Comparison of ENCODE assay signal across 8 cellular contexts in genomic region chr21:41425954-41426655, GRCh38. TPM values are rescaled to one million over a fixed set of nuclear protein-coding genes. Genes with fewer than 3 reads are reported as not detected.
DNase-seq lines count a peak whose midpoint lies in the region; ATAC-seq and TF ChIP-seq lines count a peak whose summit lies in the region.

Gene MX1, plus strand, starts transcription at chr21:41426239. Its CDS starts 5,832 bp downstream, at chr21:41432071.

- no peak within 1 kb of the TSS for H3K9ac ChIP-seq in endodermal cell (ENCODE audit: extremely low read depth, low read length, poor library complexity, severe bottlenecking)

- H3K4me3 Mint-ChIP-seq in endodermal cell: peak within 1 kb of the TSS; percentile 62

- ATAC-seq in GM21526 (IDR thresholded peaks at IDR 0.05; ENCODE audit: low FRiP score, unreplicated experiment): peak; percentile 80

- peak; percentile 39 for DNase-seq in DMS79 treated with DMSO at 0.1 percent for 48 hours (lab: John Stamatoyannopoulos, UW)
- DNase-seq in MG63: peak; percentile 79
- peak; percentile 72 to 87 for DNase-seq in activated CD8-positive, alpha-beta memory T cell treated with anti-CD3 and anti-CD28 coated beads for 4 hours (ENCODE audit: low read depth in 2 of 2)
- peak; percentile 75 for DNase-seq in endodermal cell
- peak; percentile 64 to 79 for DNase-seq in stimulated activated CD8-positive, alpha-beta memory T cell treated with anti-CD3 and anti-CD28 coated beads, Interleukin-15, amount 100 ng/mL, for 48 hours (ENCODE audit: low read depth in 2 of 2)
- no peak for DNase-seq in NCI-H446 treated with DMSO at 0.1 percent for 48 hours (lab: John Stamatoyannopoulos, UW)

- H3K4me3 ChIP-seq in MG63: peak within 1 kb of the TSS; percentile 67
- peak within 1 kb of the TSS; percentile 75 for H3K4me3 ChIP-seq in endodermal cell (ENCODE audit: low read length)
- H3K4me3 ChIP-seq in mononuclear cell (ENCODE audit: low read length): peak within 1 kb of the TSS; percentile 84

- H3K36me3 ChIP-seq in MG63 (no peaks in the 10 kb centered on the region), endodermal cell (ENCODE audit: control insufficient read depth, insufficient read depth, low read length) (no peaks in the 10 kb centered on the region)

- H3K27me3 ChIP-seq in MG63 (no peaks in the 10 kb centered on the region), endodermal cell (ENCODE audit: control insufficient read depth, insufficient read depth, low read length, poor library complexity, severe bottlenecking) (peaks cover 75% of the 10 kb centered on the region), mononuclear cell (ENCODE audit: insufficient read depth, low read length) (no peaks in the 10 kb centered on the region)

- TF ChIP-seq CTCF in endodermal cell (conservative IDR thresholded peaks at IDR 0.05): no peak

- WGBS in endodermal cell (ENCODE audit: insufficient coverage in 1 of 2, insufficient read length in 1 of 2), 2 experiments: 6 to 17% methylated on average over 20 to 61 of the region's 62 CpGs

- no peaks in the 10 kb centered on the region for H3K4me1 Mint-ChIP-seq in endodermal cell

- H3K9me3 ChIP-seq in MG63 (no peaks in the 10 kb centered on the region), endodermal cell (ENCODE audit: control insufficient read depth, low read length) (no peaks in the 10 kb centered on the region), mononuclear cell (ENCODE audit: low read depth, low read length) (no peaks in the 10 kb centered on the region)

- peaks cover 67% of the 10 kb centered on the region for H3K27me3 Mint-ChIP-seq in endodermal cell (ENCODE audit: insufficient read depth)

- no peak within 1 kb of the TSS for H3K27ac Mint-ChIP-seq in endodermal cell

- no peaks in the 10 kb centered on the region for H3K36me3 Mint-ChIP-seq in endodermal cell (ENCODE audit: low read depth)

- no peaks in the 10 kb centered on the region for H3K4me1 ChIP-seq in endodermal cell (ENCODE audit: control insufficient read depth, insufficient read depth, low read length)
- peaks cover 77% of the 10 kb centered on the region for H3K4me1 ChIP-seq in mononuclear cell (ENCODE audit: insufficient read depth, low read length)

- no peaks in the 10 kb centered on the region for H3K9me3 Mint-ChIP-seq in endodermal cell

- no peak within 1 kb of the TSS for H3K27ac ChIP-seq in endodermal cell (ENCODE audit: low read depth, low read length)

RNA-seq across cellular contexts. Expression of gene MX1, which starts in this region (rescaled TPM):
- total RNA-seq in MG63 (2014; rRNA removed; shearing (Covaris generic); ENCODE audit: low replicate concordance): 18.0 and 18.3 TPM in 2 replicates
- under 1 TPM; 0.42 to 0.84 TPM for total RNA-seq in endodermal cell
- 1.1 TPM for polyA plus RNA-seq in endodermal cell (2013, experiment 1 of 2)
- 0.79 TPM for polyA plus RNA-seq in endodermal cell (2013, experiment 2 of 2)
- total RNA-seq in mononuclear cell: 77.8 TPM

Comparison
In these comparisons a context has a peak if more than half of its experiments do, and no peak if none do; other contexts are left out.
1. RNA of gene MX1 (total RNA-seq): 77.8 TPM in mononuclear cell (single experiment) and 18.0 to 18.3 TPM in MG63; 0.42 to 0.84 TPM in endodermal cell; every median in the first group is over 10 times any median in the second.
2. Peak in every context shown above with its lines, with median percentiles within 50 percentile points of each other: H3K4me3 ChIP-seq.